Comparison of ENCODE assay signal across 8 cellular contexts in genomic region chr11:46381046-46381835, GRCh38. TPM values are rescaled to one million over a fixed set of nuclear protein-coding genes. Genes with fewer than 3 reads are reported as not detected.
DNase-seq lines count a peak whose midpoint lies in the region; ATAC-seq and TF ChIP-seq lines count a peak whose summit lies in the region.

TSS of gene MDK (plus strand) at chr11:46381669. CDS start at chr11:46382058, 389 bp downstream.

- WGBS in heart right ventricle, 2 donors, result 0 to 1% methylated on average over 71 to 93 of the region's 97 CpGs

- peak within 1 kb of the TSS; percentile 49 to 93 (median 82) for H3K27ac ChIP-seq in heart right ventricle

- peak; percentile 57 for DNase-seq in COLO668 (lab: John Stamatoyannopoulos, UW; ENCODE audit: unreplicated experiment)
- DNase-seq in activated T-helper 1 cell treated with anti-CD3 and anti-CD28 coated beads, Interleukin-12 subunit alpha, Interleukin-12 subunit beta, Interleukin-2, Interleukin-4 antibody, amounts not matched to agents 30 ng/mL and 10 ng/mL and 1 ng/mL, durations not matched to agents 14 hours and 24 hours and 36 hours (ENCODE audit: low spot score), result no peak
- DNase-seq in heart right ventricle, result peak in 1 of 2 donors; percentile 32
- peak; percentile 65 for DNase-seq in progenitor cell of endocrine pancreas (ENCODE audit: low spot score, unreplicated experiment)

- ATAC-seq in HG03432 (IDR thresholded peaks at IDR 0.05; ENCODE audit: unreplicated experiment) (peak; percentile 18), heart right ventricle (peak in 7 of 8 donors; percentile 1 to 9 (median 3)), HG03095 (IDR thresholded peaks at IDR 0.05; ENCODE audit: unreplicated experiment) (no peak), HG02973 (IDR thresholded peaks at IDR 0.05; ENCODE audit: unreplicated experiment) (no peak), GM18858 (IDR thresholded peaks at IDR 0.05; ENCODE audit: unreplicated experiment) (no peak)

- no peak within 1 kb of the TSS for H3K27ac Mint-ChIP-seq in activated T-helper 1 cell treated with anti-CD3 and anti-CD28 coated beads, Interleukin-12 subunit alpha, Interleukin-12 subunit beta, Interleukin-2, Interleukin-4 antibody, amounts not matched to agents 30 ng/mL and 10 ng/mL and 1 ng/mL, durations not matched to agents 14 hours and 24 hours and 36 hours
- H3K27ac Mint-ChIP-seq in progenitor cell of endocrine pancreas, result peak within 1 kb of the TSS; percentile 95

- H3K36me3 ChIP-seq in heart right ventricle, result peaks cover 0 to 27% (median 5%) of the 10 kb centered on the region in 9 donors

- peaks cover 0 to 27% (median 6%) of the 10 kb centered on the region in 7 donors for H3K27me3 ChIP-seq in heart right ventricle

- H3K9me3 ChIP-seq in heart right ventricle, result no peaks in the 10 kb centered on the region

- H3K4me1 ChIP-seq in heart right ventricle, result peaks cover 7 to 35% (median 20%) of the 10 kb centered on the region in 9 donors

- peak within 1 kb of the TSS; percentile 67 to 89 (median 74) for H3K4me3 ChIP-seq in heart right ventricle

- H3K4me3 Mint-ChIP-seq in activated T-helper 1 cell treated with anti-CD3 and anti-CD28 coated beads, Interleukin-12 subunit alpha, Interleukin-12 subunit beta, Interleukin-2, Interleukin-4 antibody, amounts not matched to agents 30 ng/mL and 10 ng/mL and 1 ng/mL, durations not matched to agents 14 hours and 24 hours and 36 hours, result peak within 1 kb of the TSS; percentile 78
- H3K4me3 Mint-ChIP-seq in progenitor cell of endocrine pancreas (ENCODE audit: low read depth), result peak within 1 kb of the TSS; percentile 92

- peaks cover 7% of the 10 kb centered on the region for H3K27me3 Mint-ChIP-seq in activated T-helper 1 cell treated with anti-CD3 and anti-CD28 coated beads, Interleukin-12 subunit alpha, Interleukin-12 subunit beta, Interleukin-2, Interleukin-4 antibody, amounts not matched to agents 30 ng/mL and 10 ng/mL and 1 ng/mL, durations not matched to agents 14 hours and 24 hours and 36 hours (ENCODE audit: insufficient read depth)
- H3K27me3 Mint-ChIP-seq in progenitor cell of endocrine pancreas, result peaks cover 6% of the 10 kb centered on the region

- H3K4me1 Mint-ChIP-seq in activated T-helper 1 cell treated with anti-CD3 and anti-CD28 coated beads, Interleukin-12 subunit alpha, Interleukin-12 subunit beta, Interleukin-2, Interleukin-4 antibody, amounts not matched to agents 30 ng/mL and 10 ng/mL and 1 ng/mL, durations not matched to agents 14 hours and 24 hours and 36 hours (ENCODE audit: low read depth), result no peaks in the 10 kb centered on the region
- H3K4me1 Mint-ChIP-seq in progenitor cell of endocrine pancreas (ENCODE audit: low read depth), result peaks cover 12% of the 10 kb centered on the region

- H3K9me3 Mint-ChIP-seq in activated T-helper 1 cell treated with anti-CD3 and anti-CD28 coated beads, Interleukin-12 subunit alpha, Interleukin-12 subunit beta, Interleukin-2, Interleukin-4 antibody, amounts not matched to agents 30 ng/mL and 10 ng/mL and 1 ng/mL, durations not matched to agents 14 hours and 24 hours and 36 hours, result no peaks in the 10 kb centered on the region
- no peaks in the 10 kb centered on the region for H3K9me3 Mint-ChIP-seq in progenitor cell of endocrine pancreas (ENCODE audit: low read depth)

- H3K36me3 Mint-ChIP-seq in activated T-helper 1 cell treated with anti-CD3 and anti-CD28 coated beads, Interleukin-12 subunit alpha, Interleukin-12 subunit beta, Interleukin-2, Interleukin-4 antibody, amounts not matched to agents 30 ng/mL and 10 ng/mL and 1 ng/mL, durations not matched to agents 14 hours and 24 hours and 36 hours (ENCODE audit: low read depth), result peaks cover 24% of the 10 kb centered on the region
- peaks cover 9% of the 10 kb centered on the region for H3K36me3 Mint-ChIP-seq in progenitor cell of endocrine pancreas (ENCODE audit: insufficient read depth)

- no peak for TF ChIP-seq CTCF in heart right ventricle (IDR thresholded peaks at IDR 0.05)
- no peak for TF ChIP-seq CTCF in progenitor cell of endocrine pancreas (IDR thresholded peaks at IDR 0.05; ENCODE audit: unreplicated experiment)

- intact Hi-C loops in activated T-helper 1 cell treated with anti-CD3 and anti-CD28 coated beads, Interleukin-12 subunit alpha, Interleukin-12 subunit beta, Interleukin-2, Interleukin-4 antibody, amounts not matched to agents 30 ng/mL and 10 ng/mL and 1 ng/mL, durations not matched to agents 14 hours and 24 hours and 36 hours (cut with micrococcal nuclease), result loop anchor here (2.0 to 5.0 kb wide), 2 partner anchors 14 to 144 kb away; no protein-coding TSS in a partner anchor
- intact Hi-C loops in heart right ventricle (cut with DNase I), result loop anchor here in 4 of 10 donors (10.0 kb wide), 2 partner anchors 224 to 234 kb away; partner anchors contain the start of genes ATG13 (in 3 of the 4) and HARBI1 (in 3 of the 4)

RNA-seq across cellular contexts. Expression of gene MDK, which starts in this region (rescaled TPM):
- total RNA-seq in activated T-helper 1 cell treated with anti-CD3 and anti-CD28 coated beads, Interleukin-12 subunit alpha, Interleukin-12 subunit beta, Interleukin-2, Interleukin-4 antibody, amounts not matched to agents 30 ng/mL and 10 ng/mL and 1 ng/mL, durations not matched to agents 14 hours and 24 hours and 36 hours, result 5.0 and 7.1 TPM in 2 replicates
- total RNA-seq in heart right ventricle (10 to 100 TPM in 2 of 10 donors, 1 to 10 TPM in 8; 3.6 to 16.5 (median 5.3) TPM), progenitor cell of endocrine pancreas (1,921 and 2,040 TPM in 2 replicates)
- 1 to 10 TPM; 3.7 to 8.2 TPM for polyA plus RNA-seq in heart right ventricle

Comparison
In these comparisons a context has a peak if more than half of its experiments do, and no peak if none do; other contexts are left out.
1. RNA of gene MDK (total RNA-seq): 1,921 to 2,040 TPM in progenitor cell of endocrine pancreas; 5.0 to 7.1 TPM in activated T-helper 1 cell treated with anti-CD3 and anti-CD28 coated beads, Interleukin-12 subunit alpha, Interleukin-12 subunit beta, Interleukin-2, Interleukin-4 antibody, amounts not matched to agents 30 ng/mL and 10 ng/mL and 1 ng/mL, durations not matched to agents 14 hours and 24 hours and 36 hours and 3.6 to 16.5 TPM in heart right ventricle; every median in the first group is over 100 times any median in the second.
2. ATAC-seq: peak in HG03432 (single experiment) and heart right ventricle (7 of 8); none in HG03095 (single experiment), HG02973 (single experiment) and GM18858 (single experiment).